In genomic region chr12:132510746-132511477, GRCh38 we compare ENCODE assay signal across 1 cellular context.
TF ChIP-seq lines count a peak whose summit lies in the region.

No MANE protein-coding gene starts in this region.

TF ChIP-seq in GM23338, 12 proteins besides CTCF, POLR2A, EP300 and RAD21 (continued from another document):
- TF ChIP-seq REST (IDR thresholded peaks at IDR 0.05; ENCODE audit: unreplicated experiment) (no peak), CREB1 (CRISPR knock-in tag; IDR thresholded peaks at IDR 0.05; ENCODE audit: low read depth) (no peak)
